ENCODE assay signal across 8 cellular contexts in the genomic region with DNA sequence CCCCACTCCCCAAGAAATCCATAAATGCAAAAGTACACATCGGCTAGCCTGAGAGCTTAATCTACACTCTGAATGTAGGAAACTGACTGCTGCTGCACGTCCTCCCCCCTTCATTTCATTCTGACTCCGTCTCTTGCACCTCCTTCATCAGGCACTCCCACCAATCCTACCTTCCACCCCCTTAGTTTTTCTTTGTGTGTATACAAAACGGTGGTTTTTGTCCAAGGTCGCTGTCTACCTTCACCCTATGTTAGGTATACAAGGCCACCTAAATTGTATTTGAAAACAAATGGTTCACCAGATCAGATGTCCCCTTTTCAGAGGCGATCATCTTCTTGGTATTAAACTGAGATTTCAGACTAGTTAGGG. TPM values are rescaled to one million over a fixed set of nuclear protein-coding genes. Genes with fewer than 3 reads are reported as not detected.
DNase-seq lines count a peak whose midpoint lies in the region; ATAC-seq, FAIRE-seq and TF ChIP-seq lines count a peak whose summit lies in the region.

No MANE protein-coding gene starts in this region.

- peak overlapping the region; percentile 96 to 98 for H3K27ac ChIP-seq in kidney (ENCODE audit: low read depth in 2 of 2, low read length in 2 of 2)
- H3K27ac ChIP-seq in substantia nigra (ENCODE audit: low read depth, low read length, poor library complexity, severe bottlenecking): peak overlapping the region; percentile 91

- ATAC-seq in HG02798 (IDR thresholded peaks at IDR 0.05; ENCODE audit: poor library complexity, unreplicated experiment): no peak

- H3K4me1 Mint-ChIP-seq in Calu3 (ENCODE audit: low read depth, unreplicated experiment): peaks cover 49% of the 10 kb centered on the region

- no peaks in the 10 kb centered on the region for H3K9me3 Mint-ChIP-seq in Calu3 (ENCODE audit: low read depth, unreplicated experiment)

- H3K27ac Mint-ChIP-seq in Calu3 (ENCODE audit: unreplicated experiment): peak overlapping the region; percentile 83

- H3K9me3 ChIP-seq in kidney (ENCODE audit: control insufficient read depth in 1 of 2, low read length in 2 of 2): no peaks in the 10 kb centered on the region

- in situ Hi-C loops in astrocyte of the spinal cord (cut with HindIII; ENCODE audit: low sequenced_read_pairs): no loop called here

- H3K27me3 Mint-ChIP-seq in Calu3 (ENCODE audit: unreplicated experiment): no peaks in the 10 kb centered on the region

- TF ChIP-seq CTCF in Calu3 (IDR thresholded peaks at IDR 0.05; ENCODE audit: unreplicated experiment): no peak
- no peak for TF ChIP-seq CTCF in astrocyte of the spinal cord (IDR thresholded peaks at IDR 0.05; ENCODE audit: low read depth, low read length)
- TF ChIP-seq CTCF in kidney (IDR thresholded peaks at IDR 0.05; ENCODE audit: borderline replicate concordance, extremely low read depth, insufficient read depth): no peak

- H3K9ac ChIP-seq in kidney (ENCODE audit: low read length in 2 of 2): peak overlapping the region; percentile 67 to 88

- CTCF ChIA-PET in Calu3 (lab: Charles Lee): interaction anchor here (0.6 to 0.7 kb wide), 2 partner anchors 41 to 59 kb away, joined by 3 to 4 read pairs; no protein-coding TSS in a partner anchor

- peaks cover 17 to 22% of the 10 kb centered on the region in 2 donors for H3K4me1 ChIP-seq in kidney (ENCODE audit: control insufficient read depth in 1 of 2, insufficient read depth in 1 of 2, low read depth in 1 of 2, low read length in 2 of 2)

- peaks cover 70% of the 10 kb centered on the region for H3K36me3 Mint-ChIP-seq in Calu3 (ENCODE audit: insufficient read depth, unreplicated experiment)

- H3K4me3 Mint-ChIP-seq in Calu3 (ENCODE audit: low read depth, unreplicated experiment): peak overlapping the region; percentile 81

- peak overlapping the region; percentile 87 for H3K4me3 ChIP-seq in astrocyte of the spinal cord (ENCODE audit: low read depth, low read length)
- H3K4me3 ChIP-seq in kidney (ENCODE audit: low read length in 2 of 2): peak overlapping the region; percentile 77 to 90

- no TSS peak for BruUV-seq in Calu3 (replicated peaks; lab: Mats Ljungman, UMichigan)

- peaks cover 0 to 5% of the 10 kb centered on the region in 2 donors for H3K36me3 ChIP-seq in kidney (ENCODE audit: control insufficient read depth in 1 of 2, insufficient read depth in 2 of 2, low read length in 2 of 2)

- DNase-seq in Calu3 (no peak), Kasumi-1 (lab: John Stamatoyannopoulos, UW) (peak; percentile 39 to 40), astrocyte of the spinal cord (ENCODE audit: low read depth, low spot score) (peak; percentile 26), kidney (no peak), substantia nigra (lab: John Stamatoyannopoulos, UW) (peak in 2 of 49 donors; percentile 4 to 25), NCI-H1930 (lab: John Stamatoyannopoulos, UW) (no peak), NCI-H345 treated with DMSO at 0.1 percent for 48 hours (lab: John Stamatoyannopoulos, UW; ENCODE audit: unreplicated experiment) (no peak)

- FAIRE-seq in kidney (lab: Jason Lieb, UNC): no peak

- intact Hi-C loops in Calu3 (cut with micrococcal nuclease; ENCODE audit: unreplicated experiment): no loop called here
- intact Hi-C loops in kidney (cut with DNase I): no loop called here

RNA-seq across cellular contexts. Expression of a gene that starts 1.9 kb away (rescaled TPM):
- total RNA-seq in Calu3 (2022): 84.9 and 85.7 TPM in 2 replicates
- 77.5 TPM for total RNA-seq in kidney
- 23.9 TPM for polyA plus RNA-seq in kidney (ENCODE audit: insufficient read depth, low read depth, low replicate concordance)

Comparison
In these comparisons a context has a peak if more than half of its experiments do, and no peak if none do; other contexts are left out.
1. DNase-seq: peak in Kasumi-1 (2 of 2) and astrocyte of the spinal cord (single experiment); none in Calu3 (single experiment), kidney (single experiment), NCI-H1930 (0 of 2) and NCI-H345 treated with DMSO at 0.1 percent for 48 hours (single experiment).